In the genomic region with DNA sequence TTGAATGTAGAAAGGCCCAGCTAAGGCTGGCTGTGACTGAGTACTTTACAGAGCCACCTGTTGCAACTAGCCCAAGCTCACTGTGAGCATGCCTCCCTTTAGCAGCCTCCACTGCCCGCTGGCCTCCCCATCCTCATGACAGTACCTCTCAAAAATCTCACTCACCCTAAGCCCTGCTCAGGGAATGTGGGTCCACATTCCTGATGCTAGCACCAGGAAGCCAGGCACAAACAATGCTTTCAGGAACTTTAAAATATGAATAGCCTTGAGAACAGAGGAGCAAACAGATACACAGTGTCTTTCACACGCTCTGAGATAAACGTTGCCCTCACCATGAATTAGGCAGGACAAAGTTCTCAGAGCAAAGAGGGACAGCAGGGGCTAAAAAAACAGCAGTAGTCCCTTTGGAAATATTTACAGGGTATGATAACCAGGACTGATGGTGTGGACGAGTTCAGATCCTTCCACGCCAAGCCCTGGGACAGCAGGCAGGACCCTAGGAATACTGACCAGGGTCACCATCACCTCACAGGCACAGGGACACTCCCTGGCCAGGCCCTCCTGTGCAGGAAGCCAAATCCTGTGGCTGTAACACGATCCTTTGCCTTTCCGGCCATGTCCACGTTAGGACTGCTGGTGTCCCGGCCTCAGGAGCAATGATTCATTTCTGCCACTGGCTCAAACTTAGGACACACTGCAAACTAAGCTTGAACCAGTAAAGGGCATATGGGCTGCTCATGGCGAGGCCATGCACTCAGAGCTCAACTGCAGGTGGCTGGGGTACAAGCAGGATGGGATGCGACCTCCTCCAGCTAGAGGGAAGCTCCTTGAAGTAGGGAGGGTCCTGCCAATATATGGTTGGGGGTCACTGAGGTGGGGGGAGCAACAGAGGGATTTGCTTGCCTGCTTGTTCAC, we compare ENCODE assay signal across 10 cellular contexts. TPM values are rescaled to one million over a fixed set of nuclear protein-coding genes. Genes with fewer than 3 reads are reported as not detected.
A peak's percentile ranks its signal among the peaks of the same experiment; 100 is the strongest.
DNase-seq lines count a peak whose midpoint lies in the region; ATAC-seq and TF ChIP-seq lines count a peak whose summit lies in the region.
"Had no signal": no experiment of that assay in that cellular context is flagged by ENCODE, and none has a peak within 500 bp of the region (broad histone marks: within the 10 kb centered on the region; RNA-seq: fewer than 3 reads in every experiment).

No MANE protein-coding gene starts in this region.

- H3K9me3 Mint-ChIP-seq in CD4-positive, alpha-beta T cell, result no peaks in the 10 kb centered on the region

- intact Hi-C loops in CD4-positive, alpha-beta T cell (cut with DNase I, micrococcal nuclease), result loop anchor here in 1 of 2 experiments (5.0 kb wide), 1 partner anchor 485 kb away; no protein-coding TSS in a partner anchor

- H3K4me1 Mint-ChIP-seq in CD4-positive, alpha-beta T cell (ENCODE audit: low read depth), result peaks cover 53% of the 10 kb centered on the region

- WGBS in HUES64, result 64% methylated on average over 11 of the region's 11 CpGs

- no peak overlapping the region for H3K4me3 Mint-ChIP-seq in CD4-positive, alpha-beta T cell

- no peaks in the 10 kb centered on the region for H3K36me3 ChIP-seq in HUES64 (ENCODE audit: insufficient read depth, low read length)

- DNase-seq in CD4-positive, alpha-beta T cell, result no peak
- DNase-seq in caudate nucleus (lab: John Stamatoyannopoulos, UW) (no peak), GM19240 (ENCODE audit: insufficient read length, low spot score) (no peak)
- DNase-seq in stimulated activated CD8-positive, alpha-beta memory T cell treated with anti-CD3 and anti-CD28 coated beads, Interleukin-4, amount 100 ng/mL, for 48 hours, result no peak
- DNase-seq: Karpas-422 had no signal

- no peak for TF ChIP-seq CTCF in CD4-positive, alpha-beta T cell (IDR thresholded peaks at IDR 0.05)

- peaks cover 29% of the 10 kb centered on the region for H3K4me1 ChIP-seq in HUES64 (ENCODE audit: insufficient read depth, low read length)

- no peak for ATAC-seq in CD4-positive, alpha-beta T cell (ENCODE audit: poor library complexity)
- ATAC-seq in GM21381 (IDR thresholded peaks at IDR 0.05; ENCODE audit: unreplicated experiment) (no peak), GM21786 (IDR thresholded peaks at IDR 0.05; ENCODE audit: unreplicated experiment) (no peak)

- no peak overlapping the region for H3K27ac ChIP-seq in CD4-positive, alpha-beta T cell (ENCODE audit: low read depth, low read length)
- peak overlapping the region; percentile 39; the same call in 1 of the 2 replicates for H3K27ac ChIP-seq in HUES64 (ENCODE audit: low read depth, low read length)
- peak overlapping the region; percentile 95 for H3K27ac ChIP-seq in caudate nucleus (ENCODE audit: low read depth, low read length)
- H3K27ac ChIP-seq in layer of hippocampus (ENCODE audit: low read depth, low read length), result peak overlapping the region; percentile 90
- H3K27ac ChIP-seq: parathyroid adenoma had no signal

- peak overlapping the region; percentile 14 for H3K27ac Mint-ChIP-seq in CD4-positive, alpha-beta T cell

- no peaks in the 10 kb centered on the region for H3K9me3 ChIP-seq in CD4-positive, alpha-beta T cell (ENCODE audit: control insufficient read depth, low read length)
- H3K9me3 ChIP-seq in HUES64 (ENCODE audit: insufficient read depth, low read depth, low read length), result no peaks in the 10 kb centered on the region

- no peaks in the 10 kb centered on the region for H3K36me3 Mint-ChIP-seq in CD4-positive, alpha-beta T cell (ENCODE audit: low read depth)

- no peaks in the 10 kb centered on the region for H3K27me3 Mint-ChIP-seq in CD4-positive, alpha-beta T cell

- no peak overlapping the region for H3K4me3 ChIP-seq in HUES64 (ENCODE audit: low read length)

- CTCF ChIA-PET in CD4-positive, alpha-beta T cell (lab: Charles Lee), result interaction anchor here (0.8 to 1.1 kb wide), 2 partner anchors 8 to 413 kb away, joined by 3 read pairs; no protein-coding TSS in a partner anchor

- H3K27me3 ChIP-seq in CD4-positive, alpha-beta T cell (ENCODE audit: control insufficient read depth, insufficient read depth, low read length), result no peaks in the 10 kb centered on the region
- peaks cover 3% of the 10 kb centered on the region; the same call in 1 of the 2 replicates for H3K27me3 ChIP-seq in HUES64 (ENCODE audit: insufficient read depth, low read length)
- no peaks in the 10 kb centered on the region for H3K27me3 ChIP-seq in layer of hippocampus (ENCODE audit: control insufficient read depth, insufficient read depth, low read length)

- no peak overlapping the region for H3K9ac ChIP-seq in HUES64 (ENCODE audit: low read depth, low read length)
- H3K9ac ChIP-seq: parathyroid adenoma had no signal

- POLR2A ChIA-PET in CD4-positive, alpha-beta T cell (lab: Charles Lee), result interaction anchor here (1.0 to 1.7 kb wide), 7 partner anchors 9 to 412 kb away, joined by 3 to 7 read pairs (median 4); a partner anchor contains a TSS

RNA-seq across cellular contexts. Expression of a gene that starts 9.6 kb away (rescaled TPM):
- total RNA-seq in CD4-positive, alpha-beta T cell, result 10 to 100 TPM; 13.9 to 17.6 TPM
- polyA plus RNA-seq in HUES64 (2013, experiment 1 of 2), result 0.20 TPM
- polyA plus RNA-seq in HUES64 (2013, experiment 2 of 2), result 0.95 TPM

RNA-seq across cellular contexts. Expression of a gene that starts 56.4 kb away (rescaled TPM):
- not detected for total RNA-seq in CD4-positive, alpha-beta T cell
- polyA plus RNA-seq in HUES64 (2013, experiment 1 of 2), result not detected
- polyA plus RNA-seq in HUES64 (2013, experiment 2 of 2), result not detected

RNA-seq across cellular contexts. Expression of a gene that starts 58.6 kb away (rescaled TPM):
- total RNA-seq in CD4-positive, alpha-beta T cell, result not detected
- polyA plus RNA-seq in HUES64 (2013, experiment 1 of 2), result not detected
- not detected for polyA plus RNA-seq in HUES64 (2013, experiment 2 of 2)
